In genomic region chr17:32875230-32875903, GRCh38 we compare ENCODE assay signal across 9 cellular contexts. TPM values are rescaled to one million over a fixed set of nuclear protein-coding genes. Genes with fewer than 3 reads are reported as not detected.
A peak's percentile ranks its signal among the peaks of the same experiment; 100 is the strongest.
DNase-seq lines count a peak whose midpoint lies in the region; ATAC-seq and TF ChIP-seq lines count a peak whose summit lies in the region.
"Had no signal": no experiment of that assay in that cellular context is flagged by ENCODE, and none has a peak within 500 bp of the region (broad histone marks: within the 10 kb centered on the region; RNA-seq: fewer than 3 reads in every experiment).

No MANE protein-coding gene starts in this region.

- H3K36me3 ChIP-seq in GM06990 (ENCODE audit: control insufficient read depth, insufficient read depth, low read length) = no peaks in the 10 kb centered on the region; the same call in 1 of the 2 replicates
- no peaks in the 10 kb centered on the region for H3K36me3 ChIP-seq in PC-9 (ENCODE audit: low read depth)
- H3K36me3 ChIP-seq in psoas muscle (ENCODE audit: insufficient read depth in 1 of 2, low read depth in 1 of 2) = no peaks in the 10 kb centered on the region

- H3K4me3 ChIP-seq in GM06990 (replicated peaks; ENCODE audit: low read depth, low read length) (peak overlapping the region; percentile 75), PC-9 (peak overlapping the region; percentile 86), epithelial cell of proximal tubule (ENCODE audit: low read depth, low read length) (peak overlapping the region; percentile 70), psoas muscle (peak overlapping the region; percentile 88)

- no peaks in the 10 kb centered on the region for H3K9me2 ChIP-seq in PC-9 (ENCODE audit: insufficient read depth)

- no peaks in the 10 kb centered on the region for H3K27me3 ChIP-seq in GM06990 (replicated peaks; ENCODE audit: control insufficient read depth, insufficient read depth, low read length)
- H3K27me3 ChIP-seq in PC-9 (ENCODE audit: insufficient read depth, low read depth) = no peaks in the 10 kb centered on the region
- peaks cover 0 to 3% (median 0%) of the 10 kb centered on the region in 3 donors for H3K27me3 ChIP-seq in psoas muscle (ENCODE audit: insufficient read depth in 3 of 3, low read length in 2 of 3)

- ATAC-seq in psoas muscle (no peak), HG03039 (IDR thresholded peaks at IDR 0.05; ENCODE audit: unreplicated experiment) (no peak), HG02884 (IDR thresholded peaks at IDR 0.05; ENCODE audit: unreplicated experiment) (no peak)

- intact Hi-C loops in PC-9 (cut with micrococcal nuclease; ENCODE audit: unreplicated experiment) (loop anchor here (10.0 kb wide), 2 partner anchors 51 to 431 kb away; partner anchors contain the start of gene PSMD11), psoas muscle (cut with DNase I) (loop anchor here in 1 of 2 donors (5.0 kb wide), 1 partner anchor 93 kb away; no protein-coding TSS in a partner anchor)

- DNase-seq in GM06990 (ENCODE audit: extremely low read depth, insufficient read length) (no peak), PC-9 (no peak), epithelial cell of proximal tubule (ENCODE audit: low read depth) (no peak), psoas muscle (no peak), NCI-H2196 (lab: John Stamatoyannopoulos, UW; ENCODE audit: unreplicated experiment) (no peak), GM13976 (ENCODE audit: low spot score) (no peak)
- DNase-seq: NCI-H2029 treated with DMSO at 0.1 percent for 48 hours had no signal

- 64 to 79% (median 65%) methylated on average over 2 of the region's 2 CpGs for WGBS in psoas muscle, 3 donors

- CTCF ChIA-PET in PC-9 (lab: Charles Lee) = interaction anchor here (1.1 kb wide), 1 partner anchor 21 kb away, joined by 4 read pairs; no protein-coding TSS in a partner anchor

- H3K4me1 ChIP-seq in PC-9 (replicated peaks; ENCODE audit: insufficient read depth) = peaks cover 14% of the 10 kb centered on the region
- peaks cover 13% of the 10 kb centered on the region for H3K4me1 ChIP-seq in psoas muscle

- H3K27ac ChIP-seq in PC-9 (no peak overlapping the region), psoas muscle (no peak overlapping the region)

- peaks cover 5% of the 10 kb centered on the region; the same call in 1 of the 2 replicates for H3F3A ChIP-seq in PC-9 (ENCODE audit: insufficient read depth, low read depth)

- H3K9me3 ChIP-seq in PC-9 (ENCODE audit: insufficient read depth, low read depth) = no peaks in the 10 kb centered on the region
- H3K9me3 ChIP-seq in psoas muscle = no peaks in the 10 kb centered on the region

- TF ChIP-seq CTCF in GM06990 (IDR thresholded peaks at IDR 0.05; ENCODE audit: insufficient read depth, low read length, poor library complexity, severe bottlenecking) = no peak
- no peak for TF ChIP-seq CTCF in PC-9 (conservative IDR thresholded peaks at IDR 0.05)
- TF ChIP-seq CTCF in epithelial cell of proximal tubule (conservative IDR thresholded peaks at IDR 0.05; ENCODE audit: low read depth, low read length) = no peak
- no peak for TF ChIP-seq CTCF in psoas muscle (IDR thresholded peaks at IDR 0.05)
- no peak for TF ChIP-seq CTCF in GM13976 (IDR thresholded peaks at IDR 0.05; ENCODE audit: borderline replicate concordance, control extremely low read depth, extremely low read depth, insufficient read depth, missing control alignments)

- in situ Hi-C loops in GM13976 (cut with MboI; ENCODE audit: low sequenced_read_pairs, unreplicated experiment) = loop anchor here (5.0 kb wide), 2 partner anchors 33 to 93 kb away; no protein-coding TSS in a partner anchor

- no TSS peak for BruUV-seq in PC-9 (replicated peaks; lab: Mats Ljungman, UMichigan)

- POLR2A ChIA-PET in PC-9 (lab: Charles Lee; ENCODE audit: unreplicated experiment) = no interaction called here

- peak overlapping the region; percentile 92; the same call in 1 of the 2 replicates for H2AFZ ChIP-seq in PC-9

- H3K79me2 ChIP-seq in PC-9 (ENCODE audit: low read depth) = 0 out of 2 replicates have a peak, but pooled peaks cover 10% of the 10 kb centered on the region

- H3K4me2 ChIP-seq in PC-9 = peak overlapping the region; percentile 90

- no peaks in the 10 kb centered on the region for H4K20me1 ChIP-seq in PC-9 (ENCODE audit: insufficient read depth)

RNA-seq across cellular contexts. Expression of gene MYO1D, which starts 1.6 kb away (rescaled TPM):
- total RNA-seq in PC-9 (2021) = 39.2 and 40.8 TPM in 2 replicates
- total RNA-seq in epithelial cell of proximal tubule = 17.7 and 54.4 TPM in 2 replicates
- 1 to 10 TPM; 4.1 to 5.9 (median 4.6) TPM for total RNA-seq in psoas muscle
- polyA plus RNA-seq in psoas muscle = 1 to 10 TPM; 1.8 to 2.4 (median 2.3) TPM

RNA-seq across cellular contexts. Expression of gene TMEM98, which starts 52.6 kb away (rescaled TPM):
- total RNA-seq in PC-9 (2021) = not detected in 2 replicates
- total RNA-seq in epithelial cell of proximal tubule = 139 and 180 TPM in 2 replicates
- total RNA-seq in psoas muscle = 1 to 10 TPM; 1.4 to 5.7 (median 5.1) TPM
- 1 to 10 TPM; 2.2 to 3.6 (median 2.5) TPM for polyA plus RNA-seq in psoas muscle

Comparison
In these comparisons a context has a peak if more than half of its experiments do, and no peak if none do; other contexts are left out.
1. RNA of gene TMEM98, which starts 52.6 kb away (total RNA-seq): 139 to 180 TPM in epithelial cell of proximal tubule; 1.4 to 5.7 TPM in psoas muscle and not detected in PC-9; every median in the first group is over 10 times any median in the second.
2. Peak in every context shown above with its lines, with median percentiles within 50 percentile points of each other: H3K4me3 ChIP-seq.